In the genomic region with DNA sequence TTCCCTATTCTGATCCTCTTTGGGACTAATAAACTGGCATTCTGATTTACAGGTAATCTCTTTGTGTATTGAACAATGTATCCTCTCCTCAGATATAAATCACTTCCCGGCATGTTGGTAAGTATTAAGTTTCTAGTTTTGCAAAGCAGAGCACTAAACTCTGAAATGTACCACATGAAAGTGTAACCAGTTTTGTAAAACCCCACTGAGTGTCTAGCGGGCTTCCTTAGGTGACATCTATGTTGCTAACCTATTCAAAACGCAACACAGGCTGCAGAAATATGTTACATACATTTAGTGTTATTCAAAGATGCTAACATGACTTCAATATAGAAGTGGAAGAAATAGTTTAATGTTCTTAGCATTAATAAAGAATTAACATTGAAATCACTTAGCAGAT, we compare ENCODE assay signal across 17 cellular contexts.
"Had no signal": no experiment of that assay in that cellular context is flagged by ENCODE, and none has a peak within 500 bp of the region (broad histone marks: within the 10 kb centered on the region; RNA-seq: fewer than 3 reads in every experiment).

No MANE protein-coding gene starts in this region.

- H3K27ac Mint-ChIP-seq: nephron, progenitor cell of endocrine pancreas had no signal

- DNase-seq: anterior cingulate cortex; brain microvascular endothelial cell; cerebellar nuclear complex; effector CD8-positive, alpha-beta T cell; foreskin keratinocyte; heart left ventricle; mesendoderm; nucleus accumbens; right cardiac atrium; small intestine; stimulated activated CD4-positive, alpha-beta T cell treated with anti-CD3 and anti-CD28 coated beads, Interleukin-4, amount 100 ng/mL, for 24 hours; SW 1271; T1000; trophoblast cell had no signal

- H3K27me3 Mint-ChIP-seq: progenitor cell of endocrine pancreas had no signal

- H3K27ac ChIP-seq: brain microvascular endothelial cell, foreskin keratinocyte, heart left ventricle had no signal

- FAIRE-seq: small intestine had no signal

- H3K27me3 ChIP-seq: brain microvascular endothelial cell, foreskin keratinocyte, heart left ventricle had no signal

- ATAC-seq: activated CD4-positive, CD25-positive, alpha-beta regulatory T cell treated with anti-CD3 and anti-CD28 coated beads, Interleukin-2, amount 50 U/mL, for 24 hours; foreskin keratinocyte; heart left ventricle; right cardiac atrium had no signal

- H3K4me3 Mint-ChIP-seq: nephron had no signal

- H3K4me1 ChIP-seq: foreskin keratinocyte, heart left ventricle had no signal

- H3K4me3 ChIP-seq: heart left ventricle had no signal

- H3K4me1 Mint-ChIP-seq: nephron had no signal
